ENCODE assay signal across 36 cellular contexts in genomic region chr13:97702614-97703013, GRCh38.
DNase-seq lines count a peak whose midpoint lies in the region; ATAC-seq, FAIRE-seq and TF ChIP-seq lines count a peak whose summit lies in the region.
"Had no signal": no experiment of that assay in that cellular context is flagged by ENCODE, and none has a peak within 500 bp of the region (broad histone marks: within the 10 kb centered on the region; RNA-seq: fewer than 3 reads in every experiment).

No MANE protein-coding gene starts in this region.

- no peak overlapping the region for H2BK20ac ChIP-seq in IMR-90 (ENCODE audit: low read depth, low read length)

- no peak for TF ChIP-seq RAD21 in A549 (conservative IDR thresholded peaks at IDR 0.05 in 1 of 2, IDR thresholded peaks at IDR 0.05 in 1 of 2)
- no peak for TF ChIP-seq RAD21 in IMR-90 (IDR thresholded peaks at IDR 0.05; ENCODE audit: low read length)
- no peak for TF ChIP-seq RAD21 in K562 (CRISPR knock-in tag; conservative IDR thresholded peaks at IDR 0.05 in 1 of 2, IDR thresholded peaks at IDR 0.05 in 1 of 2)
- TF ChIP-seq RAD21 in HepG2 (CRISPR knock-in tag; IDR thresholded peaks at IDR 0.05): no peak

- no peak overlapping the region for H2AFZ ChIP-seq in IMR-90 (replicated peaks; ENCODE audit: low read length, poor library complexity)
- no peak overlapping the region for H2AFZ ChIP-seq in K562 (ENCODE audit: low read depth, low read length)
- H2AFZ ChIP-seq in HepG2 (ENCODE audit: low read length): no peak overlapping the region

- no peak overlapping the region for H2BK15ac ChIP-seq in IMR-90 (ENCODE audit: low read depth, low read length)

- H3K4me3 Mint-ChIP-seq in stimulated activated naive B cell treated with anti-CD40 and anti-IgM and Interleukin-4, amounts not matched to agents 10 μg/mL and 1 μg/mL and 100 μg/mL, for 72 hours: no peak overlapping the region
- H3K4me3 Mint-ChIP-seq: B cell; CD14-positive monocyte; CD4-positive, alpha-beta memory T cell; CD4-positive, alpha-beta T cell; CD4-positive, CD25-positive, alpha-beta regulatory T cell; CD8-positive, alpha-beta T cell had no signal

- CTCF ChIA-PET in A549 (lab: Yijun Ruan, JAX) (no interaction called here), IMR-90 (lab: Yijun Ruan, JAX) (no interaction called here), K562 (lab: Yijun Ruan, JAX; ENCODE audit: low intra/inter-chr PET ratio) (no interaction called here), HepG2 (lab: Yijun Ruan, JAX; ENCODE audit: low intra/inter-chr PET ratio, low total read pairs) (no interaction called here)

- POLR2A ChIA-PET in A549 (lab: Yijun Ruan, JAX) (no interaction called here), IMR-90 (lab: Charles Lee; ENCODE audit: unreplicated experiment) (no interaction called here), K562 (lab: Yijun Ruan, JAX) (no interaction called here), HepG2 (lab: Yijun Ruan, JAX) (no interaction called here)

- H3K36me3 Mint-ChIP-seq in stimulated activated naive B cell treated with anti-CD40 and anti-IgM and Interleukin-4, amounts not matched to agents 10 μg/mL and 1 μg/mL and 100 μg/mL, for 72 hours: no peaks in the 10 kb centered on the region
- H3K36me3 Mint-ChIP-seq: CD14-positive monocyte; CD4-positive, alpha-beta memory T cell; CD4-positive, CD25-positive, alpha-beta regulatory T cell; CD8-positive, alpha-beta T cell had no signal

- H3K79me2 ChIP-seq in K562 (ENCODE audit: control insufficient read depth, insufficient read depth, low read length) (no peaks in the 10 kb centered on the region), HepG2 (ENCODE audit: insufficient read depth, low read length) (no peaks in the 10 kb centered on the region)

- no peak overlapping the region for H2BK120ac ChIP-seq in IMR-90 (ENCODE audit: low read depth, low read length)

- H3K4me1 Mint-ChIP-seq in stimulated activated naive B cell treated with anti-CD40 and anti-IgM and Interleukin-4, amounts not matched to agents 10 μg/mL and 1 μg/mL and 100 μg/mL, for 72 hours: peaks cover 0 to 1% of the 10 kb centered on the region in 2 donors
- H3K4me1 Mint-ChIP-seq: B cell; CD14-positive monocyte; CD4-positive, alpha-beta memory T cell; CD4-positive, CD25-positive, alpha-beta regulatory T cell had no signal

- H3K4ac ChIP-seq in IMR-90 (ENCODE audit: low read depth, low read length): no peak overlapping the region

- H2BK5ac ChIP-seq in IMR-90 (ENCODE audit: low read depth, low read length, poor library complexity, severe bottlenecking): no peak overlapping the region

- H3K4me3 ChIP-seq in A549 (no peak overlapping the region), IMR-90 (ENCODE audit: insufficient read depth, low read depth, low read length) (no peak overlapping the region), K562 (no peak overlapping the region), HepG2 (replicated peaks in 1 of 3; ENCODE audit: insufficient read depth in 1 of 3, low read depth in 2 of 3, low read length in 3 of 3) (no peak overlapping the region)
- H3K4me3 ChIP-seq: BLaER1; BLaER1 treated with 17β-estradiol and CSF1 and Interleukin-3, amounts not matched to agents 10 nM and 100 nM had no signal

- no peak overlapping the region for H3K27ac Mint-ChIP-seq in stimulated activated naive B cell treated with anti-CD40 and anti-IgM and Interleukin-4, amounts not matched to agents 10 μg/mL and 1 μg/mL and 100 μg/mL, for 72 hours
- H3K27ac Mint-ChIP-seq: B cell; CD14-positive monocyte; CD4-positive, alpha-beta memory T cell; CD4-positive, alpha-beta T cell; CD4-positive, CD25-positive, alpha-beta regulatory T cell; CD8-positive, alpha-beta T cell had no signal

- H2AK5ac ChIP-seq in IMR-90 (ENCODE audit: low read depth, low read length): no peak overlapping the region

- H3K4me1 ChIP-seq in A549 (no peaks in the 10 kb centered on the region), IMR-90 (ENCODE audit: control insufficient read depth, insufficient read depth, low read length) (no peaks in the 10 kb centered on the region), K562 (replicated peaks in 1 of 2; ENCODE audit: control insufficient read depth in 2 of 2, insufficient read depth in 2 of 2, low read length in 2 of 2) (no peaks in the 10 kb centered on the region), HepG2 (ENCODE audit: insufficient read depth, low read length) (no peaks in the 10 kb centered on the region)
- H3K4me1 ChIP-seq: BE2C; BLaER1; BLaER1 treated with 17β-estradiol and CSF1 and Interleukin-3, amounts not matched to agents 10 nM and 100 nM; Caco-2 had no signal

- no peak overlapping the region for H4K8ac ChIP-seq in IMR-90 (ENCODE audit: low read depth in 2 of 2, low read length in 2 of 2)

- H3K36me3 ChIP-seq in IMR-90 (ENCODE audit: control insufficient read depth, insufficient read depth, low read length) (no peaks in the 10 kb centered on the region), K562 (ENCODE audit: control insufficient read depth, insufficient read depth, low read length) (no peaks in the 10 kb centered on the region), HepG2 (replicated peaks in 1 of 2; ENCODE audit: control insufficient read depth in 1 of 2, insufficient read depth in 2 of 2, low read length in 2 of 2) (no peaks in the 10 kb centered on the region)
- H3K36me3 ChIP-seq: BE2C; BLaER1; BLaER1 treated with 17β-estradiol and CSF1 and Interleukin-3, amounts not matched to agents 10 nM and 100 nM had no signal

- intact Hi-C loops in IMR-90 (cut with micrococcal nuclease) (no loop called here), K562 (cut with micrococcal nuclease) (no loop called here), HepG2 (cut with micrococcal nuclease; ENCODE audit: unreplicated experiment) (no loop called here)

- no peak overlapping the region for H3K56ac ChIP-seq in IMR-90 (ENCODE audit: extremely low read depth, insufficient read depth, low read length)

- in situ Hi-C loops in IMR-90 (cut with MboI; ENCODE audit: low sequenced_read_pairs) (no loop called here), K562 (cut with MboI) (no loop called here), HepG2 (cut with HindIII; ENCODE audit: extremely low pct_ligation_motif_present, low pct_unique_long_range_greater_than_20kb) (no loop called here)

- DNase-seq in A549 (ENCODE audit: low read depth in 1 of 2, low spot score in 1 of 2): no peak
- no peak for DNase-seq in IMR-90
- no peak for DNase-seq in K562 (ENCODE audit: extremely low read depth in 1 of 4, low spot score in 3 of 4)
- no peak for DNase-seq in HepG2 (ENCODE audit: low spot score)
- DNase-seq in DMS53 treated with DMSO at 0.1 percent for 48 hours (lab: John Stamatoyannopoulos, UW; ENCODE audit: unreplicated experiment): no peak
- no peak for DNase-seq in stimulated activated naive B cell treated with anti-CD40 and anti-IgM and Interleukin-4, amounts not matched to agents 10 μg/mL and 1 μg/mL and 100 μg/mL, for 72 hours
- no peak for DNase-seq in stimulated activated CD4-positive, alpha-beta T cell treated with anti-CD3 and anti-CD28 coated beads, Interleukin-4, amount 100 ng/mL, for 1 hour
- DNase-seq: 8988T; ACHN; AML-193; BE2C; C1 segment of cervical spinal cord; Caco-2; Calu3; CD4-positive, alpha-beta memory T cell; CD4-positive, alpha-beta T cell; CD4-positive, CD25-positive, alpha-beta regulatory T cell; CD8-positive, alpha-beta memory T cell; CD8-positive, alpha-beta T cell; COR-L47; DMS 273 treated with DMSO at 0.1 percent for 48 hours; DMS153; DMS53; DMS79; DMS79 treated with DMSO at 0.1 percent for 48 hours; DND-41; EL had no signal

- H3K9ac ChIP-seq in IMR-90 (ENCODE audit: low read depth, low read length) (no peak overlapping the region), K562 (ENCODE audit: insufficient read depth in 1 of 2, low read depth in 2 of 2, low read length in 2 of 2) (no peak overlapping the region), HepG2 (ENCODE audit: insufficient read depth, low read depth, low read length) (no peak overlapping the region)
- H3K9ac ChIP-seq: BLaER1; BLaER1 treated with 17β-estradiol and CSF1 and Interleukin-3, amounts not matched to agents 10 nM and 100 nM had no signal

- no peak overlapping the region for H2AK9ac ChIP-seq in IMR-90 (replicated peaks; ENCODE audit: low read depth, low read length, poor library complexity)

- H3K79me1 ChIP-seq in IMR-90 (ENCODE audit: low read depth in 1 of 2, low read length in 2 of 2): no peaks in the 10 kb centered on the region

- no peak overlapping the region for H4K91ac ChIP-seq in IMR-90 (ENCODE audit: insufficient read depth, low read depth, low read length)

- H3K9me3 Mint-ChIP-seq in stimulated activated naive B cell treated with anti-CD40 and anti-IgM and Interleukin-4, amounts not matched to agents 10 μg/mL and 1 μg/mL and 100 μg/mL, for 72 hours: peaks cover 6 to 10% of the 10 kb centered on the region in 2 donors
- H3K9me3 Mint-ChIP-seq: CD4-positive, alpha-beta T cell; CD8-positive, alpha-beta T cell had no signal

- dilution Hi-C loops in IMR-90 (cut with HindIII; ENCODE audit: low sequenced_read_pairs, unreplicated experiment): no loop called here

- FAIRE-seq in A549 (lab: Jason Lieb, UNC): no peak
- FAIRE-seq in K562 (lab: Jason Lieb, UNC): no peak
- FAIRE-seq in HepG2 (lab: Jason Lieb, UNC): no peak
- FAIRE-seq: A204.1, D721Med had no signal

- TF ChIP-seq CTCF in A549 (IDR thresholded peaks at IDR 0.05) (no peak), IMR-90 (conservative IDR thresholded peaks at IDR 0.05; ENCODE audit: low read depth, low read length) (no peak), K562 (IDR thresholded peaks at IDR 0.05 in 2 of 3, conservative IDR thresholded peaks at IDR 0.05 in 1 of 3; ENCODE audit: insufficient read depth in 2 of 3, low read depth in 1 of 3, low read length in 3 of 3) (no peak), HepG2 (CRISPR knock-in tag; IDR thresholded peaks at IDR 0.05) (no peak)

- no peak overlapping the region for H3K23ac ChIP-seq in IMR-90 (ENCODE audit: low read depth, low read length)

- H4K20me1 ChIP-seq in IMR-90 (ENCODE audit: insufficient read depth, low read length) (no peaks in the 10 kb centered on the region), K562 (replicated peaks; ENCODE audit: control insufficient read depth, insufficient read depth, low read length) (no peaks in the 10 kb centered on the region), HepG2 (ENCODE audit: insufficient read depth, low read length) (no peaks in the 10 kb centered on the region)
- H4K20me1 ChIP-seq: BLaER1; BLaER1 treated with 17β-estradiol and CSF1 and Interleukin-3, amounts not matched to agents 10 nM and 100 nM had no signal

- H3K18ac ChIP-seq in IMR-90 (ENCODE audit: low read depth, low read length): no peak overlapping the region

- no TSS peak for BruUV-seq in IMR-90 (replicated peaks; lab: Mats Ljungman, UMichigan)
- no TSS peak for BruUV-seq in K562 (replicated peaks; lab: Mats Ljungman, UMichigan)
- no TSS peak for BruUV-seq in HepG2 (replicated peaks; lab: Mats Ljungman, UMichigan)

- no peaks in the 10 kb centered on the region for H3K9me1 ChIP-seq in IMR-90 (ENCODE audit: insufficient read depth, low read length)
- no peaks in the 10 kb centered on the region for H3K9me1 ChIP-seq in K562 (ENCODE audit: control insufficient read depth, insufficient read depth, low read length)

- H3K9me3 ChIP-seq in A549: no peaks in the 10 kb centered on the region
- H3K9me3 ChIP-seq in IMR-90 (ENCODE audit: control insufficient read depth, insufficient read depth, low read length): no peaks in the 10 kb centered on the region
- no peaks in the 10 kb centered on the region for H3K9me3 ChIP-seq in K562 (replicated peaks; ENCODE audit: control insufficient read depth, insufficient read depth, low read depth, low read length)
- no peaks in the 10 kb centered on the region for H3K9me3 ChIP-seq in HepG2 (ENCODE audit: low read length)
- H3K9me3 ChIP-seq: BE2C; BLaER1; BLaER1 treated with 17β-estradiol and CSF1 and Interleukin-3, amounts not matched to agents 10 nM and 100 nM; Caco-2 had no signal

- no peak overlapping the region for H4K5ac ChIP-seq in IMR-90 (ENCODE audit: low read depth, low read length)

- H3K4me2 ChIP-seq in A549: no peak overlapping the region
- H3K4me2 ChIP-seq in IMR-90 (ENCODE audit: low read depth, low read length): no peak overlapping the region
- H3K4me2 ChIP-seq in K562 (ENCODE audit: insufficient read depth, low read length): no peak overlapping the region
- H3K4me2 ChIP-seq in HepG2 (ENCODE audit: low read depth, low read length): no peak overlapping the region
- H3K4me2 ChIP-seq: BLaER1; BLaER1 treated with 17β-estradiol and CSF1 and Interleukin-3, amounts not matched to agents 10 nM and 100 nM had no signal

- no peak for TF ChIP-seq POLR2A in A549 (IDR thresholded peaks at IDR 0.05; ENCODE audit: low read length)
- no peak for TF ChIP-seq POLR2A in IMR-90 (IDR thresholded peaks at IDR 0.05; ENCODE audit: low read depth, low read length)
- no peak for TF ChIP-seq POLR2A in K562 (conservative IDR thresholded peaks at IDR 0.05)
- no peak for TF ChIP-seq POLR2A in HepG2 (IDR thresholded peaks at IDR 0.05; ENCODE audit: insufficient read depth in 1 of 2, low read depth in 2 of 2, low read length in 2 of 2)

- TF ChIP-seq EP300 in A549 (IDR thresholded peaks at IDR 0.05) (no peak), K562 (IDR thresholded peaks at IDR 0.05; ENCODE audit: low read length) (no peak), HepG2 (IDR thresholded peaks at IDR 0.05; ENCODE audit: low read depth in 2 of 2, low read length in 2 of 2) (no peak), HepG2 (CRISPR knock-in tag; IDR thresholded peaks at IDR 0.05; ENCODE audit: borderline replicate concordance) (no peak)

- H3K14ac ChIP-seq in IMR-90 (replicated peaks; ENCODE audit: low read depth, low read length): no peak overlapping the region

- H3K27me3 ChIP-seq in IMR-90 (ENCODE audit: control insufficient read depth, insufficient read depth, low read length) (no peaks in the 10 kb centered on the region; the same call in 1 of the 2 replicates), K562 (ENCODE audit: control insufficient read depth in 2 of 2, insufficient read depth in 2 of 2, low read length in 2 of 2) (no peaks in the 10 kb centered on the region), HepG2 (ENCODE audit: control insufficient read depth in 1 of 2, insufficient read depth in 2 of 2, low read length in 2 of 2) (peaks cover 0 to 1% of the 10 kb centered on the region in 2 experiments; a peak in 1 of 5 replicates)
- H3K27me3 ChIP-seq: BLaER1; BLaER1 treated with 17β-estradiol and CSF1 and Interleukin-3, amounts not matched to agents 10 nM and 100 nM had no signal

- H3K27me3 Mint-ChIP-seq in stimulated activated naive B cell treated with anti-CD40 and anti-IgM and Interleukin-4, amounts not matched to agents 10 μg/mL and 1 μg/mL and 100 μg/mL, for 72 hours: no peaks in the 10 kb centered on the region
- H3K27me3 Mint-ChIP-seq: CD4-positive, CD25-positive, alpha-beta regulatory T cell had no signal

- H3K27ac ChIP-seq in A549: no peak overlapping the region
- no peak overlapping the region for H3K27ac ChIP-seq in IMR-90 (ENCODE audit: insufficient read depth, low read length)
- H3K27ac ChIP-seq in K562 (ENCODE audit: extremely low read depth, low read depth, low read length): no peak overlapping the region
- H3K27ac ChIP-seq in HepG2 (ENCODE audit: extremely low read length, insufficient read depth, low read length): no peak overlapping the region
- H3K27ac ChIP-seq: 22Rv1; BLaER1; BLaER1 treated with 17β-estradiol and CSF1 and Interleukin-3, amounts not matched to agents 10 nM and 100 nM; C4-2B had no signal

- ATAC-seq in A549 (no peak), IMR-90 (ENCODE audit: low read depth) (no peak), K562 (no peak), HepG2 (no peak), HG02870 (IDR thresholded peaks at IDR 0.05; ENCODE audit: unreplicated experiment) (no peak)
- no peak for ATAC-seq in stimulated activated naive B cell treated with anti-CD40 and anti-IgM and Interleukin-4, amounts not matched to agents 10 μg/mL and 1 μg/mL and 100 μg/mL, for 72 hours (replicated peaks)
- ATAC-seq: CD8-positive, alpha-beta T cell had no signal
